20 cellular contexts compared by ENCODE assay signal in the genomic region with DNA sequence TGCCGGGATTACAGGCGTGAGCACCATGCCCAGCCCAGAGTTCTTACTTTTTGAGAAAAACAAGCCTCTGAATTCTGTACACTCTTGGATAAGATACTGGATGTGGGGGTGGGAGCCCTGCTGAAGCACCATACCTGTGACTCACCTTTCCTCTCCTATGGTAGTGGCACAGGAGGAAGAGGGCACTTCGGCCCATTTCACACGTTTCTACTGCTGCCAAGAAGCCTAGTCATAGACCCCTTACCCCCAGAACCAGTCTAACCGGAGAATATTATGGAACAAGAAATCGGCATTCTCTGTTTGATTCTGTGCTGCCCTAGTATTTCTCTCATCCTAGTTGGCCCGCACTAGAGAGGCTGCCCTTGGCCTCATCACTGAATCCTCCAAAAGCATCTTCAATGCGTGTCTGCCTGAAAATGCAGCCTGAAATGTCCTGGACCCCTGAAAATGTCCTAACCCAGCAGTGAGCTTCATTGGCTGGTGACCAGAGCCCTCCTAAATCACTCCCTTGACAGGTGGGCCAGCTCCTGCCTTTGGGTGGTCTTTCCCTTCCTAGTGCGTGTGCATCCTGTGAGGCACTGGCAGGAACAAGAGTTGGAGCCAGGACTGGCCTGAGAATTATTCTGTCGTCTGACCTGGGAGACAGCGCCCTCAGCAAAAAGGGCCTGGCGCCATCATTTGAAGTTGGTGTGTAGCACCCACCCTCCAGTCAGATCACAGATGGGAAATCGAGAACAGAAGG. TPM values are rescaled to one million over a fixed set of nuclear protein-coding genes. Genes with fewer than 3 reads are reported as not detected.
DNase-seq lines count a peak whose midpoint lies in the region; FAIRE-seq and TF ChIP-seq lines count a peak whose summit lies in the region.
"Had no signal": no experiment of that assay in that cellular context is flagged by ENCODE, and none has a peak within 500 bp of the region (broad histone marks: within the 10 kb centered on the region; RNA-seq: fewer than 3 reads in every experiment).

No MANE protein-coding gene starts in this region.

- H3K4me1 ChIP-seq in endodermal cell (ENCODE audit: control insufficient read depth, insufficient read depth, low read length) = no peaks in the 10 kb centered on the region
- H3K4me1 ChIP-seq: BE2C had no signal

- H3K9me3 Mint-ChIP-seq in endodermal cell (no peaks in the 10 kb centered on the region), progenitor cell of endocrine pancreas (ENCODE audit: low read depth) (no peaks in the 10 kb centered on the region)
- H3K9me3 Mint-ChIP-seq: CD8-positive, alpha-beta T cell had no signal

- H3K27me3 Mint-ChIP-seq in endodermal cell (ENCODE audit: insufficient read depth) = no peaks in the 10 kb centered on the region
- H3K27me3 Mint-ChIP-seq in progenitor cell of endocrine pancreas = no peaks in the 10 kb centered on the region

- H3K27me3 ChIP-seq in H7 (ENCODE audit: control insufficient read depth, insufficient read depth, low read length) (no peaks in the 10 kb centered on the region), endodermal cell (ENCODE audit: control insufficient read depth, insufficient read depth, low read length, poor library complexity, severe bottlenecking) (no peaks in the 10 kb centered on the region)
- H3K27me3 ChIP-seq: BE2C had no signal

- H3K4me3 ChIP-seq in H7 (ENCODE audit: insufficient read depth, low read depth, low read length) = no peak overlapping the region
- no peak overlapping the region for H3K4me3 ChIP-seq in endodermal cell (ENCODE audit: low read length)

- no peak overlapping the region for H3K9ac ChIP-seq in endodermal cell (ENCODE audit: extremely low read depth, low read length, poor library complexity, severe bottlenecking)

- DNase-seq in GM03348 (ENCODE audit: low spot score) = peak; percentile 1
- DNase-seq in H7 = peak; percentile 17
- no peak for DNase-seq in endodermal cell
- DNase-seq in progenitor cell of endocrine pancreas (ENCODE audit: low spot score, unreplicated experiment) = no peak
- DNase-seq in HTR-8/SVneo (ENCODE audit: insufficient read length, low spot score) = no peak
- no peak for DNase-seq in AG20443 (ENCODE audit: low spot score)
- DNase-seq in SIG-M5 treated with dmso at 0.1 percent for 504 hours (lab: John Stamatoyannopoulos, UW; ENCODE audit: unreplicated experiment) = no peak
- DNase-seq: ACHN; BE2C; CD8-positive, alpha-beta T cell; DMS79 treated with DMSO at 0.1 percent for 48 hours; GOT3; Karpas-422; MM.1S; NCI-H1930; NCI-H2171; NCI-H446 treated with DMSO at 0.1 percent for 48 hours; NCI-H748 treated with DMSO at 0.1 percent for 48 hours had no signal

- TF ChIP-seq CTCF in endodermal cell (conservative IDR thresholded peaks at IDR 0.05) = no peak
- TF ChIP-seq CTCF in progenitor cell of endocrine pancreas (IDR thresholded peaks at IDR 0.05; ENCODE audit: unreplicated experiment) = no peak

- FAIRE-seq in HTR-8/SVneo (lab: Jason Lieb, UNC) = no peak
- FAIRE-seq: D721Med, G401.6 had no signal

- H3K9me3 ChIP-seq in endodermal cell (ENCODE audit: control insufficient read depth, low read length) = no peaks in the 10 kb centered on the region
- H3K9me3 ChIP-seq: BE2C had no signal

- 95% methylated on average over 10 to 13 of the region's 13 CpGs for WGBS in endodermal cell (ENCODE audit: insufficient coverage in 1 of 2, insufficient read length in 1 of 2), 2 experiments

- no peak overlapping the region for H3K27ac ChIP-seq in endodermal cell (ENCODE audit: low read depth, low read length)

- peak overlapping the region; percentile 58 for H3K27ac Mint-ChIP-seq in endodermal cell
- peak overlapping the region; percentile 33 for H3K27ac Mint-ChIP-seq in progenitor cell of endocrine pancreas
- H3K27ac Mint-ChIP-seq: CD8-positive, alpha-beta T cell had no signal

- H3K4me3 Mint-ChIP-seq in endodermal cell (no peak overlapping the region), progenitor cell of endocrine pancreas (ENCODE audit: low read depth) (no peak overlapping the region)
- H3K4me3 Mint-ChIP-seq: CD8-positive, alpha-beta T cell had no signal

- H3K36me3 ChIP-seq in H7 (replicated peaks; ENCODE audit: control insufficient read depth, insufficient read depth, low read length) (peaks cover 37% of the 10 kb centered on the region), endodermal cell (ENCODE audit: control insufficient read depth, insufficient read depth, low read length) (peaks cover 87% of the 10 kb centered on the region)

- H3K36me3 Mint-ChIP-seq in endodermal cell (ENCODE audit: low read depth) (peaks cover 70% of the 10 kb centered on the region), progenitor cell of endocrine pancreas (ENCODE audit: insufficient read depth) (peaks cover 32% of the 10 kb centered on the region)

- no peaks in the 10 kb centered on the region for H3K4me1 Mint-ChIP-seq in endodermal cell
- H3K4me1 Mint-ChIP-seq in progenitor cell of endocrine pancreas (ENCODE audit: low read depth) = no peaks in the 10 kb centered on the region

RNA-seq across cellular contexts. Expression of a gene that starts 37.9 kb away (rescaled TPM):
- 18.6 and 32.8 TPM in 2 replicates for total RNA-seq in H7 (2014; rRNA removed; shearing (Covaris generic))
- total RNA-seq in endodermal cell = 10 to 100 TPM; 60.4 to 61.2 TPM
- polyA plus RNA-seq in endodermal cell (2013, experiment 1 of 2) = 26.2 TPM
- polyA plus RNA-seq in endodermal cell (2013, experiment 2 of 2) = 26.3 TPM
- total RNA-seq in progenitor cell of endocrine pancreas = 30.5 and 40.5 TPM in 2 replicates

Comparison
In these comparisons a context has a peak if more than half of its experiments do, and no peak if none do; other contexts are left out.
1. DNase-seq: peak in GM03348 (single experiment) and H7 (single experiment); none in endodermal cell (single experiment), progenitor cell of endocrine pancreas (single experiment), HTR-8/SVneo (single experiment), AG20443 (single experiment) and SIG-M5 treated with dmso at 0.1 percent for 504 hours (single experiment).